ENCODE assay signal across 13 cellular contexts in the genomic region with DNA sequence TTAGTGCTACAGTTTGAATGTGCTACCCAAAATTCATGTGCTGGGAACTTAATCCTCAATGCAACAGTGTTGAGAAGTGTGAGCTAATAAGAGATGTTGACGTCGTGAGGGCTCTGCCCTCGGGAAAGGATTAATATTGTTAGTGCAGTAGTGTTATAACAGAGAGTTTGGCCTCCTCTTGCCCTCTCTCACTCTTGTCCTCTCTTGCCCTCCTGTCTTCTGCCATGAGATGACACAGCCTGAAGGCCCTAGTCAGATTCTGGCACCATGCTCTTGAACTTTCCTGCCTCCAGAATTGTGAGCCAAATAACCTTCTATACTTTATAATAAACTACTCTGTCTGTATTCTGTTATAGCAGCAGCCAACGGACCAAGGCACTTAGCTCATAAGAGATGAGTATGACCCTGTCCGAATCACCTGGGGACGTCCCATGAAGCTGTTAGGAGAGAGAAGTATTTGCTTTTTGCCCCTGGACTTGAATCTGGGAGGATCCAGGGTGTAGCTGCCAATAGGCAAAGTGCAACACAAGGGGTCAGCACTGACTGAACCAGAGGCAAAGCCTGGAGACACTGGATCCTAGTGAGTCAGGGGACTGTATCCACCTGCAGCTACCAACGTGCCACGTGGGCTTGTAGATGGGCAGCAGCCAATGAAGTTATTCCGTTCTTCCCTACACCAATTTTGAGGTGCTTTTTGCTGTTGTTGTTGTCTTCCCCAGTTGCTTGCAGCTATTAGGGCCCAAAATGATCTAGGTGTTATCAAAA.
A peak's percentile ranks its signal among the peaks of the same experiment; 100 is the strongest.
DNase-seq lines count a peak whose midpoint lies in the region; ATAC-seq and TF ChIP-seq lines count a peak whose summit lies in the region.
"Had no signal": no experiment of that assay in that cellular context is flagged by ENCODE, and none has a peak within 500 bp of the region (broad histone marks: within the 10 kb centered on the region; RNA-seq: fewer than 3 reads in every experiment).

No MANE protein-coding gene starts in this region.

- CTCF ChIA-PET in mammary epithelial cell (lab: Charles Lee; ENCODE audit: low non-redundant PET) = no interaction called here

- in situ Hi-C loops in mammary epithelial cell (cut with MboI; ENCODE audit: low sequenced_read_pairs in 2 of 2) = no loop called here

- H3K4me1 ChIP-seq in mammary epithelial cell (ENCODE audit: insufficient read depth, low read length) (no peaks in the 10 kb centered on the region), mucosa of descending colon (ENCODE audit: low read depth) (no peaks in the 10 kb centered on the region)
- H3K4me1 ChIP-seq: testis had no signal

- intact Hi-C loops in mammary epithelial cell (cut with micrococcal nuclease) = no loop called here
- intact Hi-C loops in mucosa of descending colon (cut with DNase I, micrococcal nuclease) = no loop called here

- no peak overlapping the region for H3K9ac ChIP-seq in mammary epithelial cell (ENCODE audit: insufficient read depth, low read length)

- no peaks in the 10 kb centered on the region for H3K79me2 ChIP-seq in mammary epithelial cell (ENCODE audit: insufficient read depth, low read length)

- WGBS in mammary epithelial cell (ENCODE audit: low coverage, missing lambda C conversion rate) = 51% methylated on average over 9 of the region's 9 CpGs

- H3K27me3 ChIP-seq in mammary epithelial cell (ENCODE audit: insufficient read depth, low read length) = no peaks in the 10 kb centered on the region
- H3K27me3 ChIP-seq: testis had no signal

- no peak overlapping the region for H3K4me2 ChIP-seq in mammary epithelial cell (ENCODE audit: insufficient read depth, low read depth, low read length)

- dilution Hi-C loops in mammary epithelial cell (cut with HindIII; ENCODE audit: low sequenced_read_pairs) = no loop called here

- H3K4me3 ChIP-seq in LNCaP clone FGC (ENCODE audit: low read depth, low read length) (no peak overlapping the region), mammary epithelial cell (replicated peaks in 1 of 3; ENCODE audit: insufficient read depth in 1 of 3, low read depth in 2 of 3, low read length in 3 of 3) (no peak overlapping the region), mucosa of descending colon (no peak overlapping the region)
- H3K4me3 ChIP-seq: testis had no signal

- no peak overlapping the region for H3K27ac ChIP-seq in mammary epithelial cell (ENCODE audit: insufficient read depth, low read depth, low read length)
- H3K27ac ChIP-seq: 22Rv1, testis had no signal

- no TSS peak for BruUV-seq in mammary epithelial cell (replicated peaks; lab: Mats Ljungman, UMichigan)

- DNase-seq in DMS 273 (lab: John Stamatoyannopoulos, UW; ENCODE audit: unreplicated experiment) = peak; percentile 3
- no peak for DNase-seq in DMS 273 treated with DMSO at 0.1 percent for 48 hours (lab: John Stamatoyannopoulos, UW)
- no peak for DNase-seq in LNCaP clone FGC (ENCODE audit: low read depth)
- no peak for DNase-seq in mammary epithelial cell
- peak in 1 of 3 donors; percentile 8 for DNase-seq in mucosa of descending colon
- no peak for DNase-seq in NK-92 treated with Interleukin-12 subunit alpha and Interleukin-12 subunit beta, amount 100 ng/mL, for 24 hours (lab: John Stamatoyannopoulos, UW)
- DNase-seq in dedifferentiated amniotic fluid mesenchymal stem cell (ENCODE audit: extremely low spot score) = no peak
- DNase-seq in stimulated activated CD4-positive, alpha-beta T cell treated with anti-CD3 and anti-CD28 coated beads, Interleukin-1b, Interleukin-23, amount 100 ng/mL, for 48 hours = no peak
- DNase-seq: NCI-H1417 treated with DMSO at 0.1 percent for 48 hours, T-helper 1 cell, testis had no signal

- peak; percentile 21 for ATAC-seq in mucosa of descending colon
- ATAC-seq: left lobe of liver had no signal

- H3K9me3 ChIP-seq in mammary epithelial cell (replicated peaks; ENCODE audit: insufficient read depth, low read length) (no peaks in the 10 kb centered on the region), mucosa of descending colon (peaks cover 3% of the 10 kb centered on the region)
- H3K9me3 ChIP-seq: testis had no signal

- H3K36me3 ChIP-seq in mammary epithelial cell (ENCODE audit: insufficient read depth, low read length) (no peaks in the 10 kb centered on the region), mucosa of descending colon (ENCODE audit: low read depth) (no peaks in the 10 kb centered on the region)

- H4K20me1 ChIP-seq in mammary epithelial cell (ENCODE audit: insufficient read depth, low read length) = no peaks in the 10 kb centered on the region

- 0 out of 2 replicates have a peak, but pooled peaks have one; percentile 19 for TF ChIP-seq CTCF in LNCaP clone FGC (IDR thresholded peaks at IDR 0.05; ENCODE audit: control insufficient read depth, extremely low read depth, insufficient read depth)
- TF ChIP-seq CTCF in mammary epithelial cell (conservative IDR thresholded peaks at IDR 0.05 in 1 of 2, IDR thresholded peaks at IDR 0.05 in 1 of 2; ENCODE audit: extremely low read depth in 1 of 2, insufficient read depth in 1 of 2, low read depth in 1 of 2, low read length in 2 of 2) = peak; percentile 14 to 27
- TF ChIP-seq CTCF in mucosa of descending colon (IDR thresholded peaks at IDR 0.05) = no peak

- H2AFZ ChIP-seq in mammary epithelial cell (ENCODE audit: low read depth, low read length) = no peak overlapping the region
